Comparison of ENCODE assay signal across 2 cellular contexts in genomic region chr6:47485083-47485482, GRCh38.
TF ChIP-seq lines count a peak whose summit lies in the region.

No MANE protein-coding gene starts in this region.

TF ChIP-seq in SK-N-SH, 30 proteins besides CTCF, POLR2A, EP300 and RAD21 (continued from another document):
- TF ChIP-seq IRF3 (IDR thresholded peaks at IDR 0.05; ENCODE audit: low read depth, low read length) (no peak), RCOR1 (IDR thresholded peaks at IDR 0.05; ENCODE audit: low read length) (no peak), USF2 (IDR thresholded peaks at IDR 0.05; ENCODE audit: borderline replicate concordance, low read depth, low read length) (no peak), RFX5 (IDR thresholded peaks at IDR 0.05; ENCODE audit: low read length) (no peak)

TF ChIP-seq in SK-N-SH treated with all-trans-retinoic acid at 6 μM for 48 hours, 23 proteins besides CTCF, POLR2A, EP300 and RAD21:
- TF ChIP-seq TSHZ2 (CRISPR knock-in tag; IDR thresholded peaks at IDR 0.05) (no peak), ZFP3 (CRISPR knock-in tag; IDR thresholded peaks at IDR 0.05) (no peak), CREB5 (CRISPR knock-in tag; IDR thresholded peaks at IDR 0.05; ENCODE audit: low read depth) (no peak), CSRNP3 (CRISPR knock-in tag; IDR thresholded peaks at IDR 0.05) (no peak), ZNF70 (CRISPR knock-in tag; IDR thresholded peaks at IDR 0.05) (no peak), TOX (CRISPR knock-in tag; IDR thresholded peaks at IDR 0.05; ENCODE audit: borderline replicate concordance) (no peak), ESRRG (CRISPR knock-in tag; IDR thresholded peaks at IDR 0.05) (no peak), PPARA (CRISPR knock-in tag; IDR thresholded peaks at IDR 0.05; ENCODE audit: borderline replicate concordance) (no peak), ZNF8 (CRISPR knock-in tag; IDR thresholded peaks at IDR 0.05) (no peak), ZNF565 (CRISPR knock-in tag; conservative IDR thresholded peaks at IDR 0.05; ENCODE audit: low read depth) (no peak), ISL1 (CRISPR knock-in tag; IDR thresholded peaks at IDR 0.05) (no peak), PATZ1 (CRISPR knock-in tag; IDR thresholded peaks at IDR 0.05; ENCODE audit: borderline replicate concordance) (no peak), GLIS3 (CRISPR knock-in tag; IDR thresholded peaks at IDR 0.05) (no peak), SNAI2 (CRISPR knock-in tag; IDR thresholded peaks at IDR 0.05) (no peak), TCF4 (CRISPR knock-in tag; IDR thresholded peaks at IDR 0.05; ENCODE audit: borderline replicate concordance) (no peak)
